ENCODE assay signal across 14 cellular contexts in genomic region chr1:204702552-204703270, GRCh38. TPM values are rescaled to one million over a fixed set of nuclear protein-coding genes. Genes with fewer than 3 reads are reported as not detected.
DNase-seq lines count a peak whose midpoint lies in the region; ATAC-seq and TF ChIP-seq lines count a peak whose summit lies in the region.
"Had no signal": no experiment of that assay in that cellular context is flagged by ENCODE, and none has a peak within 500 bp of the region (broad histone marks: within the 10 kb centered on the region; RNA-seq: fewer than 3 reads in every experiment).

No MANE protein-coding gene starts in this region.

- H3K9ac ChIP-seq in BLaER1 treated with 17β-estradiol and CSF1 and Interleukin-3, amounts not matched to agents 10 nM and 100 nM: no peak overlapping the region
- no peak overlapping the region for H3K9ac ChIP-seq in neural progenitor cell

- in situ Hi-C loops in transverse colon (cut with MboI; ENCODE audit: low pct_ligation_motif_present in 1 of 4, low pct_unique_long_range_greater_than_20kb in 1 of 4, low sequenced_read_pairs in 3 of 4): no loop called here

- H3K9me3 ChIP-seq in BLaER1 treated with 17β-estradiol and CSF1 and Interleukin-3, amounts not matched to agents 10 nM and 100 nM (replicated peaks in 1 of 11): no peaks in the 10 kb centered on the region
- H3K9me3 ChIP-seq in neural progenitor cell (ENCODE audit: low read depth): no peaks in the 10 kb centered on the region
- no peaks in the 10 kb centered on the region for H3K9me3 ChIP-seq in transverse colon
- H3K9me3 ChIP-seq: Caco-2 had no signal

- no peak overlapping the region for H3K4me3 Mint-ChIP-seq in neural progenitor cell
- H3K4me3 Mint-ChIP-seq: B cell; CD4-positive, alpha-beta T cell; H9 had no signal

- H3K4me1 Mint-ChIP-seq in neural progenitor cell: peaks cover 28% of the 10 kb centered on the region
- H3K4me1 Mint-ChIP-seq: B cell had no signal

- peaks cover 12% of the 10 kb centered on the region for H3K27me3 Mint-ChIP-seq in neural progenitor cell (ENCODE audit: insufficient read depth, low read depth)
- H3K27me3 Mint-ChIP-seq: CD4-positive, alpha-beta T cell had no signal

- H3K36me3 Mint-ChIP-seq in neural progenitor cell: no peaks in the 10 kb centered on the region

- H3K27ac ChIP-seq in BLaER1 treated with 17β-estradiol and CSF1 and Interleukin-3, amounts not matched to agents 10 nM and 100 nM: peak overlapping the region in 5 of 11 experiments; percentile 47 to 71 (median 50); a peak in 4 of 22 replicates
- no peak overlapping the region for H3K27ac ChIP-seq in neural progenitor cell
- H3K27ac ChIP-seq in transverse colon: peak overlapping the region in 3 of 4 donors; percentile 24 to 75 (median 51)
- H3K27ac ChIP-seq: C4-2B, HL-60 had no signal

- TF ChIP-seq CTCF in neural progenitor cell (IDR thresholded peaks at IDR 0.05): no peak
- no peak for TF ChIP-seq CTCF in transverse colon (IDR thresholded peaks at IDR 0.05)
- TF ChIP-seq CTCF in omental fat pad (IDR thresholded peaks at IDR 0.05): no peak

- H3K4me1 ChIP-seq in BLaER1 treated with 17β-estradiol and CSF1 and Interleukin-3, amounts not matched to agents 10 nM and 100 nM: peaks cover 39 to 70% (median 65%) of the 10 kb centered on the region in 10 experiments
- peaks cover 17% of the 10 kb centered on the region for H3K4me1 ChIP-seq in neural progenitor cell
- peaks cover 5 to 19% (median 12%) of the 10 kb centered on the region in 4 donors for H3K4me1 ChIP-seq in transverse colon
- H3K4me1 ChIP-seq: Caco-2 had no signal

- no peak overlapping the region for H2AFZ ChIP-seq in neural progenitor cell (replicated peaks)

- peak; percentile 70 for DNase-seq in cerebellar cortex (ENCODE audit: low spot score)
- no peak for DNase-seq in neural progenitor cell (ENCODE audit: low spot score)
- no peak for DNase-seq in transverse colon
- no peak for DNase-seq in omental fat pad (ENCODE audit: low spot score)
- DNase-seq in kidney tubule cell (ENCODE audit: low spot score): no peak
- DNase-seq: Caco-2; CD4-positive, alpha-beta T cell; GDM1; H9 had no signal

- TF ChIP-seq POLR2A in transverse colon (IDR thresholded peaks at IDR 0.05): no peak

- intact Hi-C loops in transverse colon (cut with DNase I; ENCODE audit: low total_unique reads): no loop called here

- no peaks in the 10 kb centered on the region for H3K27me3 ChIP-seq in BLaER1 treated with 17β-estradiol and CSF1 and Interleukin-3, amounts not matched to agents 10 nM and 100 nM
- H3K27me3 ChIP-seq in neural progenitor cell (peaks cover 29% of the 10 kb centered on the region), transverse colon (no peaks in the 10 kb centered on the region)

- no peaks in the 10 kb centered on the region for H3F3A ChIP-seq in neural progenitor cell (ENCODE audit: low read depth)

- peak overlapping the region; percentile 58 to 89 (median 73); a peak in 19 of 22 replicates for H3K4me2 ChIP-seq in BLaER1 treated with 17β-estradiol and CSF1 and Interleukin-3, amounts not matched to agents 10 nM and 100 nM
- no peak overlapping the region for H3K4me2 ChIP-seq in neural progenitor cell

- no peaks in the 10 kb centered on the region for H4K20me1 ChIP-seq in BLaER1 treated with 17β-estradiol and CSF1 and Interleukin-3, amounts not matched to agents 10 nM and 100 nM
- no peaks in the 10 kb centered on the region for H4K20me1 ChIP-seq in neural progenitor cell (ENCODE audit: low read depth)

- H3K9me3 Mint-ChIP-seq in neural progenitor cell: no peaks in the 10 kb centered on the region
- H3K9me3 Mint-ChIP-seq: CD4-positive, alpha-beta T cell had no signal

- H3K36me3 ChIP-seq in BLaER1 treated with 17β-estradiol and CSF1 and Interleukin-3, amounts not matched to agents 10 nM and 100 nM: no peaks in the 10 kb centered on the region
- H3K36me3 ChIP-seq in neural progenitor cell: no peaks in the 10 kb centered on the region
- no peaks in the 10 kb centered on the region for H3K36me3 ChIP-seq in transverse colon

- peak overlapping the region; percentile 64 for H3K27ac Mint-ChIP-seq in neural progenitor cell
- H3K27ac Mint-ChIP-seq: B cell; CD4-positive, alpha-beta T cell; H9 had no signal

- no peaks in the 10 kb centered on the region for H3K79me2 ChIP-seq in neural progenitor cell (ENCODE audit: low read depth)

- ATAC-seq in esophagus mucosa (no peak), omental fat pad (ENCODE audit: low FRiP score) (no peak)

- 58 to 100% methylated on average over 1 to 8 of the region's 8 CpGs for WGBS in transverse colon (ENCODE audit: low coverage in 1 of 2), 2 donors

- no peak overlapping the region for H3K4me3 ChIP-seq in BLaER1 treated with 17β-estradiol and CSF1 and Interleukin-3, amounts not matched to agents 10 nM and 100 nM
- no peak overlapping the region for H3K4me3 ChIP-seq in neural progenitor cell
- H3K4me3 ChIP-seq in transverse colon: no peak overlapping the region

- no peak for TF ChIP-seq EP300 in transverse colon (IDR thresholded peaks at IDR 0.05; ENCODE audit: low read depth)

RNA-seq across cellular contexts. Expression of gene LRRN2, which starts 17.2 kb away (rescaled TPM):
- total RNA-seq in neural progenitor cell (ENCODE audit: low replicate concordance): 1.9 and 7.2 TPM in 2 replicates
- total RNA-seq in transverse colon: 10 to 100 TPM in 3 of 4 donors, 1 to 10 TPM in 1; 2.0 to 32.9 (median 23.8) TPM
- total RNA-seq in esophagus mucosa: 0.72 TPM
- total RNA-seq in omental fat pad: 1 to 10 TPM; 1.8 to 6.4 (median 4.1) TPM
- total RNA-seq: B cell; Caco-2; CD4-positive, alpha-beta T cell had no signal
